8 cellular contexts compared by ENCODE assay signal in genomic region chr1:50422946-50423669, GRCh38. TPM values are rescaled to one million over a fixed set of nuclear protein-coding genes. Genes with fewer than 3 reads are reported as not detected.
A peak's percentile ranks its signal among the peaks of the same experiment; 100 is the strongest.
DNase-seq lines count a peak whose midpoint lies in the region; ATAC-seq and TF ChIP-seq lines count a peak whose summit lies in the region.

Gene DMRTA2 (minus strand): TSS chr1:50423443. CDS start chr1:50421536, 1,907 bp downstream.

- H3K4me3 Mint-ChIP-seq in CD4-positive, CD25-positive, alpha-beta regulatory T cell: peak within 1 kb of the TSS; percentile 81 to 94 (median 91)
- H3K4me3 Mint-ChIP-seq in HFFc6: peak within 1 kb of the TSS; percentile 88

- H3K9me3 Mint-ChIP-seq in CD4-positive, CD25-positive, alpha-beta regulatory T cell: peaks cover 0 to 5% (median 0%) of the 10 kb centered on the region in 7 donors
- H3K9me3 Mint-ChIP-seq in HFFc6: peaks cover 5% of the 10 kb centered on the region; the same call in 1 of the 2 replicates

- peak within 1 kb of the TSS; percentile 44 for H3K4me2 ChIP-seq in fibroblast of lung (ENCODE audit: extremely low read depth, insufficient read depth, low read length)

- peak within 1 kb of the TSS; percentile 68 for H3K4me3 ChIP-seq in CD4-positive, CD25-positive, alpha-beta regulatory T cell (ENCODE audit: low read depth, low read length)
- peak within 1 kb of the TSS in 3 of 4 experiments; percentile 2 to 17 (median 6) for H3K4me3 ChIP-seq in fibroblast of lung (replicated peaks in 1 of 4; ENCODE audit: control extremely low read depth in 1 of 4, insufficient read depth in 1 of 4, low read depth in 3 of 4, low read length in 4 of 4)

- no peak for DNase-seq in CD4-positive, CD25-positive, alpha-beta regulatory T cell
- DNase-seq in HFFc6: no peak
- peak; percentile 64 to 77 for DNase-seq in SHP77 (lab: John Stamatoyannopoulos, UW)
- peak in 1 of 2 donors; percentile 29 for DNase-seq in fibroblast of lung (ENCODE audit: low read depth in 2 of 2)
- DNase-seq in occipital lobe (lab: John Stamatoyannopoulos, UW): peak; percentile 12
- no peak for DNase-seq in germinal center (ENCODE audit: low spot score)

- no peak within 1 kb of the TSS for H2AFZ ChIP-seq in fibroblast of lung (ENCODE audit: low read length)

- H3K36me3 ChIP-seq in CD4-positive, CD25-positive, alpha-beta regulatory T cell (ENCODE audit: control insufficient read depth, insufficient read depth, low read length): no peaks in the 10 kb centered on the region
- no peaks in the 10 kb centered on the region for H3K36me3 ChIP-seq in fibroblast of lung (ENCODE audit: control insufficient read depth, insufficient read depth, low read length)

- no peaks in the 10 kb centered on the region for H3K79me2 ChIP-seq in fibroblast of lung (ENCODE audit: control insufficient read depth, insufficient read depth, low read length)

- no peak within 1 kb of the TSS for H3K27ac Mint-ChIP-seq in CD4-positive, CD25-positive, alpha-beta regulatory T cell
- peak within 1 kb of the TSS; percentile 11; the same call in 1 of the 2 replicates for H3K27ac Mint-ChIP-seq in HFFc6

- no peak for ATAC-seq in CD4-positive, CD25-positive, alpha-beta regulatory T cell (ENCODE audit: low read depth in 2 of 2)
- no peak for ATAC-seq in HG02973 (IDR thresholded peaks at IDR 0.05; ENCODE audit: unreplicated experiment)
- no peak for ATAC-seq in GM21786 (IDR thresholded peaks at IDR 0.05; ENCODE audit: unreplicated experiment)

- H3K9me3 ChIP-seq in CD4-positive, CD25-positive, alpha-beta regulatory T cell (ENCODE audit: control insufficient read depth in 2 of 2, low read length in 2 of 2): no peaks in the 10 kb centered on the region
- H3K9me3 ChIP-seq in fibroblast of lung (ENCODE audit: control insufficient read depth, insufficient read depth, low read depth, low read length): no peaks in the 10 kb centered on the region

- H3K4me1 Mint-ChIP-seq in CD4-positive, CD25-positive, alpha-beta regulatory T cell: peaks cover 0 to 72% (median 32%) of the 10 kb centered on the region in 4 donors
- peaks cover 41% of the 10 kb centered on the region for H3K4me1 Mint-ChIP-seq in HFFc6 (ENCODE audit: low read depth)

- TF ChIP-seq CTCF in HFFc6 (IDR thresholded peaks at IDR 0.05) (no peak), fibroblast of lung (conservative IDR thresholded peaks at IDR 0.05 in 1 of 2, IDR thresholded peaks at IDR 0.05 in 1 of 2; ENCODE audit: low read depth in 1 of 2, low read length in 2 of 2) (no peak)

- H3K36me3 Mint-ChIP-seq in CD4-positive, CD25-positive, alpha-beta regulatory T cell: no peaks in the 10 kb centered on the region
- no peaks in the 10 kb centered on the region; the same call in 1 of the 2 replicates for H3K36me3 Mint-ChIP-seq in HFFc6 (ENCODE audit: low read depth)

- peaks cover 86% of the 10 kb centered on the region for H3K27me3 Mint-ChIP-seq in CD4-positive, CD25-positive, alpha-beta regulatory T cell
- peaks cover 83% of the 10 kb centered on the region for H3K27me3 Mint-ChIP-seq in HFFc6 (ENCODE audit: insufficient read depth)

- no peaks in the 10 kb centered on the region for H4K20me1 ChIP-seq in fibroblast of lung (ENCODE audit: control insufficient read depth, extremely low read depth, insufficient read depth, low read length)

- H3K27ac ChIP-seq in CD4-positive, CD25-positive, alpha-beta regulatory T cell (ENCODE audit: insufficient read depth, low read length, poor library complexity, severe bottlenecking): no peak within 1 kb of the TSS
- no peak within 1 kb of the TSS for H3K27ac ChIP-seq in fibroblast of lung (ENCODE audit: insufficient read depth, low read length)

- peaks cover 44% of the 10 kb centered on the region for H3K4me1 ChIP-seq in CD4-positive, CD25-positive, alpha-beta regulatory T cell (ENCODE audit: control insufficient read depth, insufficient read depth, low read length, poor library complexity, severe bottlenecking)
- H3K4me1 ChIP-seq in fibroblast of lung (ENCODE audit: control insufficient read depth, extremely low read depth, insufficient read depth, low read length): no peaks in the 10 kb centered on the region

- peaks cover 27% of the 10 kb centered on the region for H3K27me3 ChIP-seq in CD4-positive, CD25-positive, alpha-beta regulatory T cell (ENCODE audit: control insufficient read depth, insufficient read depth, low read length)
- peaks cover 98% of the 10 kb centered on the region for H3K27me3 ChIP-seq in fibroblast of lung (ENCODE audit: control insufficient read depth, insufficient read depth, low read length)

- no peak within 1 kb of the TSS for H3K9ac ChIP-seq in fibroblast of lung (ENCODE audit: insufficient read depth, low read length)

RNA-seq across cellular contexts. Expression of gene DMRTA2, which starts in this region (rescaled TPM):
- total RNA-seq in CD4-positive, CD25-positive, alpha-beta regulatory T cell: not detected
- not detected for polyA plus RNA-seq in CD4-positive, CD25-positive, alpha-beta regulatory T cell
- total RNA-seq in HFFc6 (2021; fragmentation: NEBNext Ultra II Directional; extraction: Animal tissue kit (Norgen Biotek cat#: 25700)): under 1 TPM in 2 of 6 experiments, not detected in 4; 0.05 to 0.08 TPM
- total RNA-seq in fibroblast of lung: under 0.01 TPM in 1 of 2 replicates, not detected in the other
- 0.05 and 0.09 TPM in 2 replicates for polyA plus RNA-seq in fibroblast of lung
- 0.10 and 0.31 TPM in 2 replicates for polyA plus RNA-seq in fibroblast of lung (2012)
- 0.07 and 0.24 TPM in 2 replicates for polyA minus RNA-seq in fibroblast of lung (ENCODE audit: low replicate concordance)
- 5.8 TPM for total RNA-seq in occipital lobe

Comparison
In these comparisons a context has a peak if more than half of its experiments do, and no peak if none do; other contexts are left out.
1. DNase-seq: peak in SHP77 (2 of 2) and occipital lobe (single experiment); none in CD4-positive, CD25-positive, alpha-beta regulatory T cell (0 of 3), HFFc6 (single experiment) and germinal center (single experiment).